28 cellular contexts compared by ENCODE assay signal in genomic region chr17:36616391-36617029, GRCh38.
"Had no signal": no experiment of that assay in that cellular context is flagged by ENCODE, and none has a peak within 500 bp of the region (broad histone marks: within the 10 kb centered on the region; RNA-seq: fewer than 3 reads in every experiment).

No MANE protein-coding gene starts in this region.

- H3K27ac Mint-ChIP-seq: activated naive CD8-positive, alpha-beta T cell; activated T-cell treated with anti-CD3 and anti-CD28 coated beads, Interleukin-2, amount 50 U/mL, for 72 hours; natural killer cell; stimulated activated effector memory CD8-positive, alpha-beta T cell treated with anti-CD3 and anti-CD28 coated beads, Interleukin-12 subunit alpha, Interleukin-12 subunit beta, amount 100 ng/mL, for 72 hours; stimulated activated naive CD8-positive, alpha-beta T cell treated with anti-CD3 and anti-CD28 coated beads, Interleukin-15, amount 100 ng/mL, for 72 hours had no signal

- FAIRE-seq: kidney had no signal

- H3K36me3 ChIP-seq: colonic mucosa, gastrocnemius medialis, left lung, lower lobe of right lung, neutrophil, thyroid gland, upper lobe of right lung had no signal

- H3K27me3 Mint-ChIP-seq: activated naive CD8-positive, alpha-beta T cell; stimulated activated naive CD8-positive, alpha-beta T cell treated with anti-CD3 and anti-CD28 coated beads, Interleukin-15, amount 100 ng/mL, for 72 hours had no signal

- H3K4me3 Mint-ChIP-seq: activated naive CD8-positive, alpha-beta T cell; activated T-cell treated with anti-CD3 and anti-CD28 coated beads, Interleukin-2, amount 50 U/mL, for 72 hours; immature natural killer cell; natural killer cell; stimulated activated effector memory CD8-positive, alpha-beta T cell treated with anti-CD3 and anti-CD28 coated beads, Interleukin-12 subunit alpha, Interleukin-12 subunit beta, amount 100 ng/mL, for 72 hours; stimulated activated naive CD8-positive, alpha-beta T cell treated with anti-CD3 and anti-CD28 coated beads, Interleukin-15, amount 100 ng/mL, for 72 hours had no signal

- H3K27me3 ChIP-seq: colonic mucosa, gastrocnemius medialis, neutrophil had no signal

- H3K4me3 ChIP-seq: colonic mucosa, gastrocnemius medialis, left lung, lower lobe of right lung, skin epidermis, thyroid gland, upper lobe of right lung had no signal

- H3K9me3 Mint-ChIP-seq: activated T-cell treated with anti-CD3 and anti-CD28 coated beads, Interleukin-2, amount 50 U/mL, for 72 hours; immature natural killer cell; natural killer cell; stimulated activated effector memory CD8-positive, alpha-beta T cell treated with anti-CD3 and anti-CD28 coated beads, Interleukin-12 subunit alpha, Interleukin-12 subunit beta, amount 100 ng/mL, for 72 hours; stimulated activated naive CD8-positive, alpha-beta T cell treated with anti-CD3 and anti-CD28 coated beads, Interleukin-15, amount 100 ng/mL, for 72 hours had no signal

- H3K4me1 Mint-ChIP-seq: immature natural killer cell had no signal

- H3K9me3 ChIP-seq: colonic mucosa, gastrocnemius medialis, left lung, lower lobe of right lung, neutrophil, thyroid gland, upper lobe of right lung had no signal

- H3K27ac ChIP-seq: colonic mucosa, gastrocnemius medialis, left lung, lower lobe of right lung, neutrophil, skin epidermis, thyroid gland, upper lobe of right lung had no signal

- H3K36me3 Mint-ChIP-seq: activated naive CD8-positive, alpha-beta T cell; immature natural killer cell; natural killer cell; stimulated activated effector memory CD8-positive, alpha-beta T cell treated with anti-CD3 and anti-CD28 coated beads, Interleukin-12 subunit alpha, Interleukin-12 subunit beta, amount 100 ng/mL, for 72 hours had no signal

- DNase-seq: activated CD4-positive, alpha-beta T cell treated with anti-CD3 and anti-CD28 coated beads for 4 hours; activated CD4-positive, alpha-beta T cell treated with anti-CD3 and anti-CD28 coated beads, Interleukin-2, amount 50 U/mL, for 4 hours; activated naive CD4-positive, alpha-beta T cell; activated T-cell treated with anti-CD3 and anti-CD28 coated beads for 4 hours; activated T-cell treated with anti-CD3 and anti-CD28 coated beads, Interleukin-2, amount 50 U/mL, for 72 hours; anterior cingulate cortex; cerebellar nuclear complex; colonic mucosa; effector CD8-positive, alpha-beta T cell; erythroblast; gastrocnemius medialis; glutamatergic neuron; immature natural killer cell; kidney; left lung; lower lobe of right lung; mesendoderm; natural killer cell; stimulated activated CD4-positive, alpha-beta T cell treated with anti-CD3 and anti-CD28 coated beads, Interleukin-4, amount 100 ng/mL, for 24 hours; stimulated activated naive CD8-positive, alpha-beta T cell treated with anti-CD3 and anti-CD28 coated beads, Interleukin-15, amount 100 ng/mL, for 72 hours; substantia nigra; thyroid gland; upper lobe of right lung had no signal

- H3K4me1 ChIP-seq: colonic mucosa, left lung, lower lobe of right lung, thyroid gland, upper lobe of right lung had no signal

- ATAC-seq: activated T-cell treated with anti-CD3 and anti-CD28 coated beads, Interleukin-2, amount 50 U/mL, for 72 hours; gastrocnemius medialis; left lung; lower lobe of right lung; natural killer cell; sciatic nerve; stimulated activated effector memory CD8-positive, alpha-beta T cell treated with anti-CD3 and anti-CD28 coated beads, Interleukin-12 subunit alpha, Interleukin-12 subunit beta, amount 100 ng/mL, for 72 hours; stimulated activated naive CD8-positive, alpha-beta T cell treated with anti-CD3 and anti-CD28 coated beads, Interleukin-15, amount 100 ng/mL, for 72 hours; upper lobe of right lung had no signal
